In the genomic region with DNA sequence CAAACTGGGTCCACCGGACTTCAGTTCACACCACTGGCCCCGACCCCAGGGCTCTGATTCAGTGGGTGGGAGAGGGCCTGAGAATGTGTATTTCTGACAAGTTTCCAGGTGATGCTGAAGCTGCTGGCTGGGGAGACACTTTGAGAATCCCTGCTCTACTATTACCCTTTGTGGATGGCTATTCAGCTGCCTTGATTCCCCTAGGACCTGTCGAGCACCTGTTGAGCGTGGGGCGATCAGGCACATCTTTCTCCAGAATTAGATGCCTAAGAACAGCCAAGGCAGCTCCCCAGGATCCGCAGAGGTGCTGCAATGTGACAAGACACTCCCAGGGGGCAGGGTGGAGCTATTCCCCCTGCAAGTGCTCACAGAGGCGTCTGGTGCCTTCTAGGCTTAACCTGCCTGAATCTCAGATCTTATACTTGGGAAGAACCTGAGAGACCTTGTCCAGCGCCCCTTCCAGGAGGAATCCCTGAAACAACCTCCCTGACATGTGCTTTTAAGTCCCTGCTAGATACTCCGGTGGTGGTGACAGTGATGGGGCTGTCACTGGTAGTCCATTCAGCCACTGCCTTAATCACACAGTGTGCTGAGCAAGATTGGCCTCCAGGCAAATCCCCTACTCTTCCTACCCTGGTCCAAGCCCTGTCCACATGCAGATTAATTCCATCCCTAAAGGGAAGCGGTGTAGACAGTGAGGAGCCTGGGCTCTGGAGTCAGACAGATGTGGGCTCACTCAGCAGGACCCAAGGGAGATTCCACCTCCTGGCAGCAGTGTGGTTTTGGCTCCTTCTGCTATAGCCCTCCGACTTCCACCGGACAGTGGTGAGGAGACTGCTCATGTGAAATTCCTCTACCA, we compare ENCODE assay signal across 8 cellular contexts. TPM values are rescaled to one million over a fixed set of nuclear protein-coding genes. Genes with fewer than 3 reads are reported as not detected.
DNase-seq lines count a peak whose midpoint lies in the region; ATAC-seq and TF ChIP-seq lines count a peak whose summit lies in the region.

No MANE protein-coding gene starts in this region.

- DNase-seq in GM23248 (peak; percentile 48), RKO (ENCODE audit: low spot score) (peak; percentile 40), hepatocyte (ENCODE audit: low spot score) (peak; percentile 46), DMS79 treated with DMSO at 0.1 percent for 48 hours (lab: John Stamatoyannopoulos, UW) (no peak), substantia nigra (lab: John Stamatoyannopoulos, UW) (no peak)

- H3K36me3 ChIP-seq in BLaER1 (no peaks in the 10 kb centered on the region), GM23248 (ENCODE audit: low read depth) (no peaks in the 10 kb centered on the region), hepatocyte (replicated peaks; ENCODE audit: insufficient read depth, low read depth) (no peaks in the 10 kb centered on the region)

- peaks cover 30% of the 10 kb centered on the region for H3K4me1 ChIP-seq in BLaER1
- H3K4me1 ChIP-seq in GM23248 (ENCODE audit: insufficient read depth) = 0 out of 2 replicates have a peak, but pooled peaks cover 4% of the 10 kb centered on the region
- no peaks in the 10 kb centered on the region for H3K4me1 ChIP-seq in hepatocyte (ENCODE audit: insufficient read depth)

- no peaks in the 10 kb centered on the region for H3F3A ChIP-seq in GM23248 (ENCODE audit: insufficient read depth)

- no peak overlapping the region for H3K27ac ChIP-seq in BLaER1
- H3K27ac ChIP-seq in GM23248 = no peak overlapping the region
- H3K27ac ChIP-seq in hepatocyte = no peak overlapping the region
- no peak overlapping the region for H3K27ac ChIP-seq in substantia nigra (ENCODE audit: low read depth, low read length, poor library complexity, severe bottlenecking)

- 34 to 46% methylated on average over 12 of the region's 12 CpGs for WGBS in GM23248 (ENCODE audit: low coverage in 1 of 2, low lambda C conversion rate in 2 of 2, missing lambda C conversion rate in 2 of 2), 2 experiments
- 60% methylated on average over 12 of the region's 12 CpGs for WGBS in hepatocyte (ENCODE audit: low lambda C conversion rate, missing lambda C conversion rate)

- H3K9me3 ChIP-seq in BLaER1 (no peaks in the 10 kb centered on the region), GM23248 (ENCODE audit: low read depth) (no peaks in the 10 kb centered on the region), hepatocyte (ENCODE audit: low read depth) (no peaks in the 10 kb centered on the region)

- H2AFZ ChIP-seq in GM23248 = no peak overlapping the region
- H2AFZ ChIP-seq in hepatocyte = no peak overlapping the region

- peak; percentile 15 for TF ChIP-seq CTCF in hepatocyte (IDR thresholded peaks at IDR 0.05; ENCODE audit: poor library complexity)

- H3K79me2 ChIP-seq in GM23248 (ENCODE audit: insufficient read depth) = no peaks in the 10 kb centered on the region
- H3K79me2 ChIP-seq in hepatocyte = no peaks in the 10 kb centered on the region

- H3K27me3 ChIP-seq in BLaER1 (no peaks in the 10 kb centered on the region), GM23248 (replicated peaks; ENCODE audit: insufficient read depth) (peaks cover 39% of the 10 kb centered on the region), hepatocyte (peaks cover 6% of the 10 kb centered on the region)

- ATAC-seq in GM18502 (IDR thresholded peaks at IDR 0.05; ENCODE audit: poor library complexity, unreplicated experiment) (no peak), HG02981 (IDR thresholded peaks at IDR 0.05; ENCODE audit: unreplicated experiment) (no peak)

- H4K20me1 ChIP-seq in BLaER1 (no peaks in the 10 kb centered on the region), GM23248 (ENCODE audit: insufficient read depth) (no peaks in the 10 kb centered on the region), hepatocyte (ENCODE audit: insufficient read depth, poor library complexity, severe bottlenecking) (no peaks in the 10 kb centered on the region)

- H3K9ac ChIP-seq in BLaER1 (no peak overlapping the region), GM23248 (no peak overlapping the region)

- in situ Hi-C loops in GM23248 (cut with MboI) = no loop called here

- H3K4me3 ChIP-seq in BLaER1 (no peak overlapping the region), GM23248 (no peak overlapping the region), hepatocyte (no peak overlapping the region)

- peak overlapping the region; percentile 59 for H3K4me2 ChIP-seq in BLaER1
- H3K4me2 ChIP-seq in GM23248 (ENCODE audit: unreplicated experiment) = no peak overlapping the region
- no peak overlapping the region for H3K4me2 ChIP-seq in hepatocyte

- no peaks in the 10 kb centered on the region for H3K9me2 ChIP-seq in GM23248 (ENCODE audit: insufficient read depth)
- no peaks in the 10 kb centered on the region for H3K9me2 ChIP-seq in hepatocyte (replicated peaks; ENCODE audit: insufficient read depth)

RNA-seq across cellular contexts. Expression of a gene that starts 43.4 kb away (rescaled TPM):
- 0.25 and 0.43 TPM in 2 replicates for total RNA-seq in GM23248 (2014; rRNA removed; shearing (Covaris generic))
- polyA plus RNA-seq in GM23248 (2016; fragmentation: Nextera tagmentation; extraction: Ambion mirVana) = 0.37 and 0.38 TPM in 2 replicates
- 0.10 TPM in 1 of 2 replicates, not detected in the other for total RNA-seq in hepatocyte
- polyA plus RNA-seq in hepatocyte = 0.33 TPM in 1 of 2 replicates, not detected in the other

Comparison
In these comparisons a context has a peak if more than half of its experiments do, and no peak if none do; other contexts are left out.
1. DNase-seq: peak in GM23248 (single experiment), RKO (single experiment) and hepatocyte (single experiment); none in DMS79 treated with DMSO at 0.1 percent for 48 hours (single experiment) and substantia nigra (0 of 49).